Comparison of ENCODE assay signal across 8 cellular contexts in genomic region chr15:40104865-40105516, GRCh38. TPM values are rescaled to one million over a fixed set of nuclear protein-coding genes. Genes with fewer than 3 reads are reported as not detected.
DNase-seq lines count a peak whose midpoint lies in the region; ATAC-seq lines count a peak whose summit lies in the region.

No MANE protein-coding gene starts in this region.

- peak overlapping the region; percentile 1 for H3K27ac ChIP-seq in layer of hippocampus (ENCODE audit: low read depth, low read length)

- no peaks in the 10 kb centered on the region for H3K27me3 Mint-ChIP-seq in central memory CD8-positive, alpha-beta T cell

- H3K36me3 Mint-ChIP-seq in central memory CD8-positive, alpha-beta T cell (ENCODE audit: insufficient read depth): peaks cover 14% of the 10 kb centered on the region

- H3K4me1 Mint-ChIP-seq in central memory CD8-positive, alpha-beta T cell: peaks cover 65% of the 10 kb centered on the region

- no peaks in the 10 kb centered on the region for H3K9me3 Mint-ChIP-seq in central memory CD8-positive, alpha-beta T cell

- ATAC-seq in HG03108 (IDR thresholded peaks at IDR 0.05; ENCODE audit: unreplicated experiment): peak; percentile 13
- peak; percentile 39 for ATAC-seq in central memory CD8-positive, alpha-beta T cell (replicated peaks; ENCODE audit: extremely low read depth, poor library complexity, severe bottlenecking)
- ATAC-seq in GM21390 (IDR thresholded peaks at IDR 0.05; ENCODE audit: unreplicated experiment): no peak

- H3K27ac Mint-ChIP-seq in central memory CD8-positive, alpha-beta T cell (ENCODE audit: low read depth): peak overlapping the region; percentile 90

- no peaks in the 10 kb centered on the region for H3K27me3 ChIP-seq in layer of hippocampus (ENCODE audit: control insufficient read depth, insufficient read depth, low read length)

- peak overlapping the region; percentile 72 for H3K4me3 Mint-ChIP-seq in central memory CD8-positive, alpha-beta T cell

- DNase-seq in Daoy (ENCODE audit: low read depth) (peak; percentile 94), NCI-H446 (lab: John Stamatoyannopoulos, UW) (peak; percentile 80 to 90)
- peak; percentile 64 for DNase-seq in activated CD4-positive, alpha-beta T cell treated with anti-CD3 and anti-CD28 coated beads for 1 hour
- peak; percentile 51 to 63 for DNase-seq in central memory CD8-positive, alpha-beta T cell (ENCODE audit: low spot score in 2 of 2)
- peak; percentile 60 to 79 (median 71) for DNase-seq in stimulated activated CD4-positive, alpha-beta T cell treated with anti-CD3 and anti-CD28 coated beads, Interleukin-1b, Interleukin-23, amount 100 ng/mL, for 24 hours (ENCODE audit: low read depth in 4 of 4, low spot score in 1 of 4)

RNA-seq across cellular contexts. Expression of gene BMF, which starts 3.7 kb away (rescaled TPM):
- total RNA-seq in Daoy (2014; rRNA removed; shearing (Covaris generic)): 2.2 and 3.7 TPM in 2 replicates

RNA-seq across cellular contexts. Expression of gene BUB1B, which starts 55.9 kb away (rescaled TPM):
- 90.3 and 108 TPM in 2 replicates for total RNA-seq in Daoy (2014; rRNA removed; shearing (Covaris generic))
